In genomic region chr1:232697191-232697590, GRCh38 we compare ENCODE assay signal across 17 cellular contexts.
DNase-seq lines count a peak whose midpoint lies in the region; ATAC-seq, FAIRE-seq and TF ChIP-seq lines count a peak whose summit lies in the region.
"Had no signal": no experiment of that assay in that cellular context is flagged by ENCODE, and none has a peak within 500 bp of the region (broad histone marks: within the 10 kb centered on the region; RNA-seq: fewer than 3 reads in every experiment).

No MANE protein-coding gene starts in this region.

- FAIRE-seq in small intestine (lab: Jason Lieb, UNC) (no peak), GM12892 (lab: Jason Lieb, UNC) (no peak)
- FAIRE-seq: A549, GM19239 had no signal

- no peaks in the 10 kb centered on the region for H3K36me3 ChIP-seq in PC-3 (ENCODE audit: low read depth, low read length)
- no peaks in the 10 kb centered on the region for H3K36me3 ChIP-seq in mucosa of descending colon (ENCODE audit: low read depth)
- H3K36me3 ChIP-seq in small intestine (ENCODE audit: control insufficient read depth in 2 of 2, insufficient read depth in 2 of 2, low read length in 2 of 2) = no peaks in the 10 kb centered on the region
- H3K36me3 ChIP-seq in esophagus squamous epithelium = no peaks in the 10 kb centered on the region
- H3K36me3 ChIP-seq: BE2C had no signal

- 38 to 67% (median 42%) methylated on average over 3 of the region's 3 CpGs for WGBS in small intestine, 3 donors
- WGBS in esophagus squamous epithelium, 2 donors = 42 to 46% methylated on average over 2 of the region's 3 CpGs

- H3K9me2 ChIP-seq in PC-3 (replicated peaks; ENCODE audit: low read length) = no peaks in the 10 kb centered on the region; the same call in 1 of the 2 replicates

- H3K27ac ChIP-seq in PC-3 (ENCODE audit: low read length) = no peak overlapping the region
- no peak overlapping the region for H3K27ac ChIP-seq in small intestine (ENCODE audit: low read depth in 1 of 2, low read length in 1 of 2)
- H3K27ac ChIP-seq in esophagus squamous epithelium = no peak overlapping the region
- H3K27ac ChIP-seq: A549, C4-2B, HL-60 had no signal

- H3K9ac ChIP-seq in PC-3 (ENCODE audit: low read length) = no peak overlapping the region

- H3K4me2 ChIP-seq in PC-3 (ENCODE audit: low read length) = 0 out of 2 replicates have a peak overlapping the region, but pooled peaks have one; percentile 11
- H3K4me2 ChIP-seq: A549 had no signal

- H4K20me1 ChIP-seq in PC-3 (ENCODE audit: low read length) = no peaks in the 10 kb centered on the region

- H3K4me1 ChIP-seq in PC-3 (ENCODE audit: insufficient read depth, low read length) (peaks cover 5% of the 10 kb centered on the region; the same call in 1 of the 2 replicates), mucosa of descending colon (ENCODE audit: low read depth) (peaks cover 8% of the 10 kb centered on the region), small intestine (ENCODE audit: control insufficient read depth in 2 of 2, insufficient read depth in 1 of 2, low read depth in 1 of 2, low read length in 1 of 2) (no peaks in the 10 kb centered on the region), esophagus squamous epithelium (peaks cover 0 to 13% (median 0%) of the 10 kb centered on the region in 3 donors)
- H3K4me1 ChIP-seq: A549, BE2C had no signal

- ATAC-seq in PC-3 = 0 out of 2 replicates have a peak, but pooled peaks have one; percentile 18
- peak; percentile 76 for ATAC-seq in esophagus mucosa
- peak; percentile 97 for ATAC-seq in mucosa of descending colon
- no peak for ATAC-seq in SK-N-SH treated with all-trans-retinoic acid at 6 μM for 48 hours
- ATAC-seq in GM21737 (IDR thresholded peaks at IDR 0.05; ENCODE audit: unreplicated experiment) = no peak

- TF ChIP-seq POLR2A in GM12892 (IDR thresholded peaks at IDR 0.05; ENCODE audit: low read depth, low read length) = no peak
- no peak for TF ChIP-seq POLR2A in esophagus squamous epithelium (IDR thresholded peaks at IDR 0.05)

- TF ChIP-seq CTCF in PC-3 (conservative IDR thresholded peaks at IDR 0.05; ENCODE audit: low read depth, low read length) = no peak
- TF ChIP-seq CTCF in mucosa of descending colon (IDR thresholded peaks at IDR 0.05) = no peak
- TF ChIP-seq CTCF in esophagus squamous epithelium (IDR thresholded peaks at IDR 0.05) = no peak

- POLR2A ChIA-PET in PC-3 (lab: Charles Lee; ENCODE audit: unreplicated experiment) = no interaction called here

- H3K27me3 ChIP-seq in PC-3 (ENCODE audit: low read length) (no peaks in the 10 kb centered on the region), small intestine (ENCODE audit: control insufficient read depth in 2 of 2, insufficient read depth in 2 of 2, low read length in 2 of 2) (no peaks in the 10 kb centered on the region), esophagus squamous epithelium (no peaks in the 10 kb centered on the region)
- H3K27me3 ChIP-seq: BE2C had no signal

- BruUV-seq in PC-3 (replicated peaks; lab: Mats Ljungman, UMichigan) = no TSS peak

- H2AFZ ChIP-seq in PC-3 (ENCODE audit: low read length) = 0 out of 2 replicates have a peak overlapping the region, but pooled peaks have one; percentile 9

- CTCF ChIA-PET in PC-3 (lab: Charles Lee) = no interaction called here

- no peaks in the 10 kb centered on the region for H3K79me2 ChIP-seq in PC-3 (ENCODE audit: low read length)

- H3F3A ChIP-seq in PC-3 (ENCODE audit: low read length, unreplicated experiment) = no peaks in the 10 kb centered on the region

- intact Hi-C loops in PC-3 (cut with micrococcal nuclease) = no loop called here
- intact Hi-C loops in mucosa of descending colon (cut with DNase I, micrococcal nuclease) = no loop called here
- intact Hi-C loops in esophagus squamous epithelium (cut with DNase I) = no loop called here

- no peaks in the 10 kb centered on the region for H3K9me3 ChIP-seq in PC-3 (ENCODE audit: low read length)
- H3K9me3 ChIP-seq in mucosa of descending colon = no peaks in the 10 kb centered on the region
- no peaks in the 10 kb centered on the region for H3K9me3 ChIP-seq in small intestine (ENCODE audit: control insufficient read depth, low read depth)
- H3K9me3 ChIP-seq in esophagus squamous epithelium = no peaks in the 10 kb centered on the region
- H3K9me3 ChIP-seq: BE2C had no signal

- no peak for DNase-seq in PC-3
- DNase-seq in mucosa of descending colon = peak; percentile 66 to 82 (median 69)
- peak; percentile 43 for DNase-seq in small intestine
- no peak for DNase-seq in GM12892 (ENCODE audit: insufficient read length)
- DNase-seq in esophagus squamous epithelium (lab: John Stamatoyannopoulos, UW) = no peak
- DNase-seq: BE2C; CD4-positive, alpha-beta memory T cell; DND-41; GDM1; HCEC 1CT had no signal

- no peak overlapping the region for H3K4me3 ChIP-seq in PC-3 (ENCODE audit: low read length)
- H3K4me3 ChIP-seq in mucosa of descending colon = no peak overlapping the region
- H3K4me3 ChIP-seq in small intestine (ENCODE audit: low read depth in 1 of 2, low read length in 2 of 2) = no peak overlapping the region
- no peak overlapping the region for H3K4me3 ChIP-seq in esophagus squamous epithelium
- H3K4me3 ChIP-seq: A549 had no signal

TF ChIP-seq in SK-N-SH treated with all-trans-retinoic acid at 6 μM for 48 hours, 23 proteins besides CTCF, POLR2A, EP300 and RAD21:
- no peak for TF ChIP-seq BACH2 (CRISPR knock-in tag; IDR thresholded peaks at IDR 0.05; ENCODE audit: borderline replicate concordance)
- no peak for TF ChIP-seq ZNF8 (CRISPR knock-in tag; IDR thresholded peaks at IDR 0.05)
- no peak for TF ChIP-seq TCF4 (CRISPR knock-in tag; IDR thresholded peaks at IDR 0.05; ENCODE audit: borderline replicate concordance)
- no peak for TF ChIP-seq ISL1 (CRISPR knock-in tag; IDR thresholded peaks at IDR 0.05)
- TF ChIP-seq ZC3H10 (CRISPR knock-in tag; IDR thresholded peaks at IDR 0.05) = no peak
- no peak for TF ChIP-seq TOX (CRISPR knock-in tag; IDR thresholded peaks at IDR 0.05; ENCODE audit: borderline replicate concordance)
- TF ChIP-seq GLIS3 (CRISPR knock-in tag; IDR thresholded peaks at IDR 0.05) = no peak
- no peak for TF ChIP-seq CREB5 (CRISPR knock-in tag; IDR thresholded peaks at IDR 0.05; ENCODE audit: low read depth)
- no peak for TF ChIP-seq ZNF70 (CRISPR knock-in tag; IDR thresholded peaks at IDR 0.05)
- TF ChIP-seq, protein P1, sequence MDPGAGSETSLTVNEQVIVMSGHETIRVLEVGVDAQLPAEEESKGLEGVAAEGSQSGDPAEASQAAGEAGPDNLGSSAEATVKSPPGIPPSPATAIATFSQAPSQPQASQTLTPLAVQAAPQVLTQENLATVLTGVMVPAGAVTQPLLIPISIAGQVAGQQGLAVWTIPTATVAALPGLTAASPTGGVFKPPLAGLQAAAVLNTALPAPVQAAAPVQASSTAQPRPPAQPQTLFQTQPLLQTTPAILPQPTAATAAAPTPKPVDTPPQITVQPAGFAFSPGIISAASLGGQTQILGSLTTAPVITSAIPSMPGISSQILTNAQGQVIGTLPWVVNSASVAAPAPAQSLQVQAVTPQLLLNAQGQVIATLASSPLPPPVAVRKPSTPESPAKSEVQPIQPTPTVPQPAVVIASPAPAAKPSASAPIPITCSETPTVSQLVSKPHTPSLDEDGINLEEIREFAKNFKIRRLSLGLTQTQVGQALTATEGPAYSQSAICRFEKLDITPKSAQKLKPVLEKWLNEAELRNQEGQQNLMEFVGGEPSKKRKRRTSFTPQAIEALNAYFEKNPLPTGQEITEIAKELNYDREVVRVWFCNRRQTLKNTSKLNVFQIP (CRISPR knock-in tag; IDR thresholded peaks at IDR 0.05; ENCODE audit: borderline replicate concordance, low read depth) = no peak
- no peak for TF ChIP-seq RARB (CRISPR knock-in tag; IDR thresholded peaks at IDR 0.05)
- TF ChIP-seq, protein P2, sequence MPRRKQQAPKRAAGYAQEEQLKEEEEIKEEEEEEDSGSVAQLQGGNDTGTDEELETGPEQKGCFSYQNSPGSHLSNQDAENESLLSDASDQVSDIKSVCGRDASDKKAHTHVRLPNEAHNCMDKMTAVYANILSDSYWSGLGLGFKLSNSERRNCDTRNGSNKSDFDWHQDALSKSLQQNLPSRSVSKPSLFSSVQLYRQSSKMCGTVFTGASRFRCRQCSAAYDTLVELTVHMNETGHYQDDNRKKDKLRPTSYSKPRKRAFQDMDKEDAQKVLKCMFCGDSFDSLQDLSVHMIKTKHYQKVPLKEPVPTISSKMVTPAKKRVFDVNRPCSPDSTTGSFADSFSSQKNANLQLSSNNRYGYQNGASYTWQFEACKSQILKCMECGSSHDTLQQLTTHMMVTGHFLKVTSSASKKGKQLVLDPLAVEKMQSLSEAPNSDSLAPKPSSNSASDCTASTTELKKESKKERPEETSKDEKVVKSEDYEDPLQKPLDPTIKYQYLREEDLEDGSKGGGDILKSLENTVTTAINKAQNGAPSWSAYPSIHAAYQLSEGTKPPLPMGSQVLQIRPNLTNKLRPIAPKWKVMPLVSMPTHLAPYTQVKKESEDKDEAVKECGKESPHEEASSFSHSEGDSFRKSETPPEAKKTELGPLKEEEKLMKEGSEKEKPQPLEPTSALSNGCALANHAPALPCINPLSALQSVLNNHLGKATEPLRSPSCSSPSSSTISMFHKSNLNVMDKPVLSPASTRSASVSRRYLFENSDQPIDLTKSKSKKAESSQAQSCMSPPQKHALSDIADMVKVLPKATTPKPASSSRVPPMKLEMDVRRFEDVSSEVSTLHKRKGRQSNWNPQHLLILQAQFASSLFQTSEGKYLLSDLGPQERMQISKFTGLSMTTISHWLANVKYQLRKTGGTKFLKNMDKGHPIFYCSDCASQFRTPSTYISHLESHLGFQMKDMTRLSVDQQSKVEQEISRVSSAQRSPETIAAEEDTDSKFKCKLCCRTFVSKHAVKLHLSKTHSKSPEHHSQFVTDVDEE (CRISPR knock-in tag; IDR thresholded peaks at IDR 0.05) = no peak
- TF ChIP-seq ZFP30 (CRISPR knock-in tag; IDR thresholded peaks at IDR 0.05) = no peak
- TF ChIP-seq CSDC2 (CRISPR knock-in tag; IDR thresholded peaks at IDR 0.05) = no peak
TF ChIP-seq in SK-N-SH treated with all-trans-retinoic acid at 6 μM for 48 hours: peak in this region for 0.

Comparison
In these comparisons a context has a peak if more than half of its experiments do, and no peak if none do; other contexts are left out.
1. ATAC-seq: peak in PC-3 (single experiment), esophagus mucosa (single experiment) and mucosa of descending colon (single experiment); none in SK-N-SH treated with all-trans-retinoic acid at 6 μM for 48 hours (single experiment) and GM21737 (single experiment).
2. DNase-seq: peak in mucosa of descending colon (3 of 3) and small intestine (single experiment); none in PC-3 (single experiment), GM12892 (single experiment) and esophagus squamous epithelium (single experiment).